In genomic region chr17:40547785-40548478, GRCh38 we compare ENCODE assay signal across 10 cellular contexts. TPM values are rescaled to one million over a fixed set of nuclear protein-coding genes. Genes with fewer than 3 reads are reported as not detected.
DNase-seq lines count a peak whose midpoint lies in the region; ATAC-seq and TF ChIP-seq lines count a peak whose summit lies in the region.
"Had no signal": no experiment of that assay in that cellular context is flagged by ENCODE, and none has a peak within 500 bp of the region (broad histone marks: within the 10 kb centered on the region; RNA-seq: fewer than 3 reads in every experiment).

No MANE protein-coding gene starts in this region.

- DNase-seq in activated CD4-positive, alpha-beta T cell treated with anti-CD3 and anti-CD28 coated beads, Interleukin-2, amount 10 ng/mL, durations not matched to agents 7 days and 5 days: no peak
- no peak for DNase-seq in activated CD4-positive, alpha-beta T cell treated with anti-CD3 and anti-CD28 coated beads for 48 hours
- DNase-seq in activated naive CD8-positive, alpha-beta T cell treated with anti-CD3 and anti-CD28 coated beads, Interleukin-2, amount 10 ng/mL, durations not matched to agents 7 days and 5 days: no peak
- DNase-seq in lung (ENCODE audit: low spot score): peak; percentile 28
- no peak for DNase-seq in retina
- DNase-seq in cardiac septum (ENCODE audit: low spot score): no peak
- DNase-seq: BE2C had no signal

- no peak overlapping the region for H3K4me3 ChIP-seq in lung

- ATAC-seq in activated naive CD8-positive, alpha-beta T cell treated with anti-CD3 and anti-CD28 coated beads, Interleukin-2, amount 10 ng/mL, durations not matched to agents 7 days and 5 days (ENCODE audit: low read depth): peak; percentile 34
- ATAC-seq in lung (ENCODE audit: insufficient read depth, low FRiP score) (no peak), HG03045 (IDR thresholded peaks at IDR 0.05; ENCODE audit: unreplicated experiment) (no peak)

- TF ChIP-seq CTCF in lung (IDR thresholded peaks at IDR 0.05; ENCODE audit: control extremely low read depth, extremely low read depth): no peak

- H3K27me3 Mint-ChIP-seq in activated CD4-positive, alpha-beta T cell treated with anti-CD3 and anti-CD28 coated beads, Interleukin-2, amount 10 ng/mL, durations not matched to agents 7 days and 5 days: no peaks in the 10 kb centered on the region
- no peaks in the 10 kb centered on the region for H3K27me3 Mint-ChIP-seq in activated naive CD8-positive, alpha-beta T cell treated with anti-CD3 and anti-CD28 coated beads, Interleukin-2, amount 10 ng/mL, durations not matched to agents 7 days and 5 days

- H3K36me3 Mint-ChIP-seq in activated CD4-positive, alpha-beta T cell treated with anti-CD3 and anti-CD28 coated beads, Interleukin-2, amount 10 ng/mL, durations not matched to agents 7 days and 5 days (ENCODE audit: low read depth): peaks cover 35% of the 10 kb centered on the region
- peaks cover 19% of the 10 kb centered on the region for H3K36me3 Mint-ChIP-seq in activated naive CD8-positive, alpha-beta T cell treated with anti-CD3 and anti-CD28 coated beads, Interleukin-2, amount 10 ng/mL, durations not matched to agents 7 days and 5 days

- peaks cover 0 to 36% of the 10 kb centered on the region in 2 donors for H3K4me1 ChIP-seq in lung (ENCODE audit: control insufficient read depth in 2 of 2, insufficient read depth in 2 of 2, low read length in 2 of 2)

- H3K27ac Mint-ChIP-seq in activated CD4-positive, alpha-beta T cell treated with anti-CD3 and anti-CD28 coated beads, Interleukin-2, amount 10 ng/mL, durations not matched to agents 7 days and 5 days: peak overlapping the region; percentile 88
- H3K27ac Mint-ChIP-seq in activated naive CD8-positive, alpha-beta T cell treated with anti-CD3 and anti-CD28 coated beads, Interleukin-2, amount 10 ng/mL, durations not matched to agents 7 days and 5 days: peak overlapping the region; percentile 83

- H3K9me3 ChIP-seq in lung (ENCODE audit: control insufficient read depth in 2 of 2, insufficient read depth in 1 of 2, low read length in 1 of 2): no peaks in the 10 kb centered on the region
- H3K9me3 ChIP-seq: BE2C had no signal

- H3K27ac ChIP-seq in lung (ENCODE audit: low read depth in 1 of 2, low read length in 1 of 2) (peak overlapping the region in 1 of 2 donors; percentile 50), temporal lobe (ENCODE audit: low read depth, low read length) (peak overlapping the region; percentile 63)

- WGBS in lung, 2 donors: 78 to 88% methylated on average over 2 of the region's 2 CpGs

- H3K4me3 Mint-ChIP-seq in activated CD4-positive, alpha-beta T cell treated with anti-CD3 and anti-CD28 coated beads, Interleukin-2, amount 10 ng/mL, durations not matched to agents 7 days and 5 days: peak overlapping the region; percentile 39
- peak overlapping the region; percentile 53 for H3K4me3 Mint-ChIP-seq in activated naive CD8-positive, alpha-beta T cell treated with anti-CD3 and anti-CD28 coated beads, Interleukin-2, amount 10 ng/mL, durations not matched to agents 7 days and 5 days

- CTCF ChIA-PET in activated CD4-positive, alpha-beta T cell treated with anti-CD3 and anti-CD28 coated beads, Interleukin-2, amount 10 ng/mL, durations not matched to agents 7 days and 5 days (lab: Charles Lee): interaction anchor here (0.7 to 21.2 kb wide), 10 partner anchors 9 to 190 kb away, joined by 3 to 317 read pairs (median 6); no protein-coding TSS in a partner anchor

- H3K27me3 ChIP-seq in lung (ENCODE audit: control insufficient read depth, insufficient read depth): no peaks in the 10 kb centered on the region
- H3K27me3 ChIP-seq: BE2C had no signal

- intact Hi-C loops in cardiac septum (cut with DNase I): no loop called here

- H3K36me3 ChIP-seq in lung (ENCODE audit: control insufficient read depth in 2 of 2, insufficient read depth in 2 of 2, low read length in 2 of 2): no peaks in the 10 kb centered on the region
- H3K36me3 ChIP-seq: BE2C had no signal

- H3K9me3 Mint-ChIP-seq in activated CD4-positive, alpha-beta T cell treated with anti-CD3 and anti-CD28 coated beads, Interleukin-2, amount 10 ng/mL, durations not matched to agents 7 days and 5 days: no peaks in the 10 kb centered on the region
- no peaks in the 10 kb centered on the region for H3K9me3 Mint-ChIP-seq in activated naive CD8-positive, alpha-beta T cell treated with anti-CD3 and anti-CD28 coated beads, Interleukin-2, amount 10 ng/mL, durations not matched to agents 7 days and 5 days

- peaks cover 83% of the 10 kb centered on the region for H3K4me1 Mint-ChIP-seq in activated CD4-positive, alpha-beta T cell treated with anti-CD3 and anti-CD28 coated beads, Interleukin-2, amount 10 ng/mL, durations not matched to agents 7 days and 5 days
- peaks cover 75% of the 10 kb centered on the region for H3K4me1 Mint-ChIP-seq in activated naive CD8-positive, alpha-beta T cell treated with anti-CD3 and anti-CD28 coated beads, Interleukin-2, amount 10 ng/mL, durations not matched to agents 7 days and 5 days

- POLR2A ChIA-PET in activated CD4-positive, alpha-beta T cell treated with anti-CD3 and anti-CD28 coated beads, Interleukin-2, amount 10 ng/mL, durations not matched to agents 7 days and 5 days (lab: Charles Lee): interaction anchor here (0.7 kb wide), 1 partner anchor 11 kb away, joined by 5 read pairs; no protein-coding TSS in a partner anchor
- POLR2A ChIA-PET in activated naive CD8-positive, alpha-beta T cell treated with anti-CD3 and anti-CD28 coated beads, Interleukin-2, amount 10 ng/mL, durations not matched to agents 7 days and 5 days (lab: Charles Lee): interaction anchor here (0.7 to 28.0 kb wide), 15 partner anchors 6 to 1118 kb away, joined by 3 to 579 read pairs (median 4); partner anchors contain the start of genes CCR7, SMARCE1 and TOP2A

RNA-seq across cellular contexts. Expression of gene CCR7, which starts 17.3 kb away (rescaled TPM):
- 100 to 1,000 TPM; 281 to 323 TPM for total RNA-seq in activated CD4-positive, alpha-beta T cell treated with anti-CD3 and anti-CD28 coated beads, Interleukin-2, amount 10 ng/mL, durations not matched to agents 7 days and 5 days
- 100 to 1,000 TPM; 231 to 238 TPM for total RNA-seq in activated naive CD8-positive, alpha-beta T cell treated with anti-CD3 and anti-CD28 coated beads, Interleukin-2, amount 10 ng/mL, durations not matched to agents 7 days and 5 days
- total RNA-seq in lung (1 to 10 TPM; 1.8 to 4.0 TPM), temporal lobe (0.25 TPM), cardiac septum (0.32 TPM)
- polyA plus RNA-seq in lung: 1 to 10 TPM; 2.1 to 5.9 TPM
- total RNA-seq: epithelial cell of proximal tubule had no signal

RNA-seq across cellular contexts. Expression of gene TNS4, which starts 46.5 kb away (rescaled TPM):
- total RNA-seq in activated CD4-positive, alpha-beta T cell treated with anti-CD3 and anti-CD28 coated beads, Interleukin-2, amount 10 ng/mL, durations not matched to agents 7 days and 5 days: 1 to 10 TPM; 3.5 to 3.7 TPM
- 1 to 10 TPM; 9.0 to 9.7 TPM for total RNA-seq in activated naive CD8-positive, alpha-beta T cell treated with anti-CD3 and anti-CD28 coated beads, Interleukin-2, amount 10 ng/mL, durations not matched to agents 7 days and 5 days
- 1 to 10 TPM in 1 of 2 donors, under 1 TPM in 1; 0.17 to 6.8 TPM for total RNA-seq in lung
- polyA plus RNA-seq in lung: 1 to 10 TPM; 2.0 to 2.3 TPM
- total RNA-seq in temporal lobe: not detected
- not detected for total RNA-seq in cardiac septum
- total RNA-seq: epithelial cell of proximal tubule had no signal

Comparison
In these comparisons a context has a peak if more than half of its experiments do, and no peak if none do; other contexts are left out.
1. RNA of gene CCR7, which starts 17.3 kb away (total RNA-seq): 281 to 323 TPM in activated CD4-positive, alpha-beta T cell treated with anti-CD3 and anti-CD28 coated beads, Interleukin-2, amount 10 ng/mL, durations not matched to agents 7 days and 5 days and 231 to 238 TPM in activated naive CD8-positive, alpha-beta T cell treated with anti-CD3 and anti-CD28 coated beads, Interleukin-2, amount 10 ng/mL, durations not matched to agents 7 days and 5 days; 1.8 to 4.0 TPM in lung, 0.32 TPM in cardiac septum (single experiment) and 0.25 TPM in temporal lobe (single experiment); every median in the first group is over 10 times any median in the second.